ENCODE assay signal across 16 cellular contexts in the genomic region with DNA sequence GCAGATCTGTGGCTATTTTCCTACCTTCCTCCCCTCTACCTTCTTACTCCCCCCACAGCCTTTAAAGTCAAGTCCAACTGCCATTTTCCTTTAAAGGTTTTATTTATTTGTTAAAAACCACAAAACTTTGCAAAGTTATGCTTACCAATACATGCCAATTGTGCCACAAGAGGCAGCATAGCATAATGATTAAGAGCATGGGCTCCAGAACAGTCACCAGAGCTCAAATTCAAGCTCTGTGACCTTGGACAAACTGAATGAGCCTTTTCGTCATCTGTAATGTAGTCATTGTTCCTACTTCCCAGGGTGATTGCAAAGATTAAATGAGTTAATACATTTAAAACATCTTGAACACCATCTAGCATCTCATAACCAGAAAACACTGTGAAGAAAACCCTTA. TPM values are rescaled to one million over a fixed set of nuclear protein-coding genes. Genes with fewer than 3 reads are reported as not detected.
DNase-seq lines count a peak whose midpoint lies in the region; ATAC-seq and TF ChIP-seq lines count a peak whose summit lies in the region.
"Had no signal": no experiment of that assay in that cellular context is flagged by ENCODE, and none has a peak within 500 bp of the region (broad histone marks: within the 10 kb centered on the region; RNA-seq: fewer than 3 reads in every experiment).

No MANE protein-coding gene starts in this region.

- no peak for ATAC-seq in DND-41 (ENCODE audit: insufficient read depth, low read depth)
- peak in 3 of 4 donors; percentile 38 to 59 (median 52) for ATAC-seq in right lobe of liver
- ATAC-seq in GM18870 (IDR thresholded peaks at IDR 0.05; ENCODE audit: unreplicated experiment), result no peak
- ATAC-seq: activated T-cell treated with anti-CD3 and anti-CD28 coated beads, Interleukin-2, amount 50 U/mL, for 4 hours had no signal

- WGBS in right lobe of liver (ENCODE audit: insufficient coverage, low coverage, low lambda C conversion rate, missing lambda C conversion rate), result 35% methylated on average over 1 of the region's 1 CpG

- H4K20me1 ChIP-seq in DND-41 (ENCODE audit: insufficient read depth, low read length), result no peaks in the 10 kb centered on the region
- H4K20me1 ChIP-seq: BLaER1 had no signal

- H3K36me3 ChIP-seq in DND-41 (ENCODE audit: insufficient read depth, low read length), result no peaks in the 10 kb centered on the region
- no peaks in the 10 kb centered on the region for H3K36me3 ChIP-seq in right lobe of liver
- H3K36me3 ChIP-seq: BLaER1, neural progenitor cell, sigmoid colon had no signal

- DNase-seq in DND-41 (no peak), NAMALWA (ENCODE audit: low spot score) (peak; percentile 51), astrocyte of the hippocampus (ENCODE audit: low read depth, low spot score) (peak; percentile 28), right lobe of liver (no peak), GM03348 (ENCODE audit: low spot score) (no peak), SIG-M5 (lab: John Stamatoyannopoulos, UW) (no peak)
- DNase-seq in activated naive CD4-positive, alpha-beta T cell treated with Interleukin-2 at 50 U/mL for 16 hours, result no peak
- DNase-seq: activated T-cell treated with anti-CD3 and anti-CD28 coated beads, Interleukin-2, amount 50 U/mL, for 4 hours; mesendoderm; NCI-H2081; NCI-H69; SHP77; sigmoid colon had no signal

- no peak overlapping the region for H3K4me3 ChIP-seq in DND-41 (ENCODE audit: low read depth in 1 of 2, low read length in 2 of 2)
- no peak overlapping the region for H3K4me3 ChIP-seq in right lobe of liver
- H3K4me3 ChIP-seq: BLaER1, neural progenitor cell, sigmoid colon had no signal

- no peak overlapping the region for H3K4me2 ChIP-seq in DND-41 (ENCODE audit: insufficient read depth, low read length)
- H3K4me2 ChIP-seq: BLaER1, neural progenitor cell had no signal

- TF ChIP-seq CTCF in DND-41 (IDR thresholded peaks at IDR 0.05; ENCODE audit: borderline replicate concordance, extremely low read depth, low read length, poor library complexity, severe bottlenecking), result peak; percentile 31
- peak in 2 of 4 donors; percentile 16 to 23 for TF ChIP-seq CTCF in right lobe of liver (IDR thresholded peaks at IDR 0.05)

- no peaks in the 10 kb centered on the region for H3K27me3 ChIP-seq in DND-41 (ENCODE audit: insufficient read depth, low read length, poor library complexity)
- H3K27me3 ChIP-seq in right lobe of liver, result no peaks in the 10 kb centered on the region
- H3K27me3 ChIP-seq: BLaER1, neural progenitor cell had no signal

- H3K27ac ChIP-seq in DND-41 (ENCODE audit: low read length), result no peak overlapping the region
- no peak overlapping the region for H3K27ac ChIP-seq in right lobe of liver
- H3K27ac ChIP-seq: BLaER1, neural progenitor cell, sigmoid colon had no signal

- H3K9me3 ChIP-seq in DND-41 (ENCODE audit: insufficient read depth, low read length, severe bottlenecking) (no peaks in the 10 kb centered on the region), right lobe of liver (no peaks in the 10 kb centered on the region)
- H3K9me3 ChIP-seq: BLaER1, sigmoid colon had no signal

- intact Hi-C loops in right lobe of liver (cut with DNase I), result no loop called here

- H2AFZ ChIP-seq in DND-41 (ENCODE audit: low read depth, low read length), result no peak overlapping the region
- H2AFZ ChIP-seq: neural progenitor cell had no signal

- no peaks in the 10 kb centered on the region for H3K4me1 ChIP-seq in DND-41 (ENCODE audit: insufficient read depth, low read length)
- no peaks in the 10 kb centered on the region for H3K4me1 ChIP-seq in right lobe of liver
- H3K4me1 ChIP-seq: neural progenitor cell, sigmoid colon had no signal

- no peak overlapping the region for H3K9ac ChIP-seq in DND-41 (ENCODE audit: low read depth, low read length)
- H3K9ac ChIP-seq: BLaER1, neural progenitor cell had no signal

- TF ChIP-seq POLR2A in right lobe of liver (IDR thresholded peaks at IDR 0.05), result no peak

- H3K79me2 ChIP-seq in DND-41 (ENCODE audit: insufficient read depth, low read length), result no peaks in the 10 kb centered on the region

RNA-seq across cellular contexts. Expression of a gene that starts 13.0 kb away (rescaled TPM):
- 1 to 10 TPM; 2.1 to 4.9 (median 2.9) TPM for total RNA-seq in right lobe of liver

RNA-seq across cellular contexts. Expression of a gene that starts 21.1 kb away (rescaled TPM):
- 1,000 to 10,000 TPM in 3 of 6 experiments, 100 to 1,000 TPM in 3; 538 to 1,268 (median 937) TPM for total RNA-seq in right lobe of liver

Comparison
In these comparisons a context has a peak if more than half of its experiments do, and no peak if none do; other contexts are left out.
1. ATAC-seq: peak in right lobe of liver (3 of 4); none in DND-41 (single experiment) and GM18870 (single experiment).
2. DNase-seq: peak in NAMALWA (single experiment) and astrocyte of the hippocampus (single experiment); none in DND-41 (single experiment), right lobe of liver (0 of 3), activated naive CD4-positive, alpha-beta T cell treated with Interleukin-2 at 50 U/mL for 16 hours (single experiment), GM03348 (single experiment) and SIG-M5 (single experiment).